In genomic region chr2:241180495-241180894, GRCh38 we compare ENCODE assay signal across 20 cellular contexts. TPM values are rescaled to one million over a fixed set of nuclear protein-coding genes. Genes with fewer than 3 reads are reported as not detected.
DNase-seq lines count a peak whose midpoint lies in the region; ATAC-seq, FAIRE-seq and TF ChIP-seq lines count a peak whose summit lies in the region.
"Had no signal": no experiment of that assay in that cellular context is flagged by ENCODE, and none has a peak within 500 bp of the region (broad histone marks: within the 10 kb centered on the region; RNA-seq: fewer than 3 reads in every experiment).

No MANE protein-coding gene starts in this region.

- no peak overlapping the region for H3K4me2 ChIP-seq in H9 (ENCODE audit: insufficient read depth, insufficient read length, low read length)
- no peak overlapping the region for H3K4me2 ChIP-seq in K562 (ENCODE audit: insufficient read depth, low read length)
- no peak overlapping the region for H3K4me2 ChIP-seq in neural progenitor cell
- H3K4me2 ChIP-seq: KMS-11, SK-N-SH had no signal

- H3K56ac ChIP-seq in H9 (ENCODE audit: insufficient read length, low read depth, low read length): no peak overlapping the region

- H3K79me2 ChIP-seq in H9 (ENCODE audit: insufficient read depth, low read length): no peaks in the 10 kb centered on the region
- no peaks in the 10 kb centered on the region for H3K79me2 ChIP-seq in K562 (ENCODE audit: control insufficient read depth, insufficient read depth, low read length)
- no peaks in the 10 kb centered on the region for H3K79me2 ChIP-seq in neural progenitor cell (ENCODE audit: low read depth)

- H3K23ac ChIP-seq in H9 (ENCODE audit: insufficient read length, low read depth, low read length): no peak overlapping the region

- no peaks in the 10 kb centered on the region for H3K27me3 ChIP-seq in H9 (ENCODE audit: insufficient read depth, low read length)
- no peaks in the 10 kb centered on the region for H3K27me3 ChIP-seq in K562 (ENCODE audit: control insufficient read depth in 2 of 2, insufficient read depth in 2 of 2, low read length in 2 of 2)
- no peaks in the 10 kb centered on the region for H3K27me3 ChIP-seq in neural progenitor cell

- in situ Hi-C loops in K562 (cut with MboI): no loop called here

- H3K79me1 ChIP-seq in H9 (ENCODE audit: insufficient read depth, low read depth, low read length, poor library complexity, severe bottlenecking): no peaks in the 10 kb centered on the region

- H3K4me1 Mint-ChIP-seq in H9 (peaks cover 0 to 6% of the 10 kb centered on the region in 2 experiments; a peak in 2 of 4 replicates), neural progenitor cell (peaks cover 8% of the 10 kb centered on the region)
- H3K4me1 Mint-ChIP-seq: CD4-positive, alpha-beta memory T cell had no signal

- DNase-seq in H9 (peak; percentile 91), K562 (ENCODE audit: extremely low read depth in 1 of 4, low spot score in 3 of 4) (no peak), iPS DF 19.7 (ENCODE audit: low read depth, low spot score) (peak; percentile 83), neural progenitor cell (ENCODE audit: low spot score) (peak; percentile 87), omental fat pad (ENCODE audit: low spot score) (no peak), NCI-H2196 (lab: John Stamatoyannopoulos, UW; ENCODE audit: unreplicated experiment) (no peak), AML-193 (lab: John Stamatoyannopoulos, UW) (no peak)
- no peak for DNase-seq in activated CD4-positive, alpha-beta T cell treated with anti-CD3 and anti-CD28 coated beads for 1 hour
- DNase-seq: Calu3; CD4-positive, alpha-beta memory T cell; DMS53; HFFc6; NCI-H1092; NCI-H146; NCI-H2081 treated with DMSO at 0.1 percent for 48 hours; NCI-H510A treated with DMSO at 0.1 percent for 48 hours; SHP77; SK-N-SH had no signal

- H3K23me2 ChIP-seq in H9 (ENCODE audit: insufficient read length, low read depth, low read length, poor library complexity, severe bottlenecking): no peaks in the 10 kb centered on the region

- no peak overlapping the region for H4K8ac ChIP-seq in H9 (replicated peaks; ENCODE audit: insufficient read length, low read depth, low read length)

- H3K14ac ChIP-seq in H9 (ENCODE audit: insufficient read depth, low read length): no peak overlapping the region

- POLR2A ChIA-PET in K562 (lab: Yijun Ruan, JAX): interaction anchor here (0.8 kb wide), 1 partner anchor 508 kb away, joined by 3 read pairs; no protein-coding TSS in a partner anchor

- H3K9me3 Mint-ChIP-seq in H9: no peaks in the 10 kb centered on the region
- H3K9me3 Mint-ChIP-seq in neural progenitor cell: no peaks in the 10 kb centered on the region
- H3K9me3 Mint-ChIP-seq: CD4-positive, alpha-beta memory T cell; HFFc6 had no signal

- peaks cover 0 to 10% (median 0%) of the 10 kb centered on the region in 3 experiments; a peak in 1 of 7 replicates for H3K36me3 Mint-ChIP-seq in H9 (ENCODE audit: insufficient read depth in 1 of 3, low read depth in 3 of 3)
- H3K36me3 Mint-ChIP-seq in neural progenitor cell: peaks cover 2% of the 10 kb centered on the region

- H2BK12ac ChIP-seq in H9 (ENCODE audit: insufficient read length, low read depth, low read length): no peak overlapping the region

- no peaks in the 10 kb centered on the region for H3K9me1 ChIP-seq in K562 (ENCODE audit: control insufficient read depth, insufficient read depth, low read length)

- no peak overlapping the region for H2BK120ac ChIP-seq in H9 (ENCODE audit: low read depth, low read length, poor library complexity, severe bottlenecking)

- H3K4me3 ChIP-seq in K562 (no peak overlapping the region), neural progenitor cell (no peak overlapping the region)

- peak; percentile 71 for ATAC-seq in K562
- ATAC-seq in omental fat pad (ENCODE audit: low FRiP score): no peak
- ATAC-seq: Panc1 had no signal

- H3K27ac ChIP-seq in H9 (ENCODE audit: insufficient read length, low read depth, low read length) (no peak overlapping the region), K562 (ENCODE audit: extremely low read depth, low read depth, low read length) (no peak overlapping the region), neural progenitor cell (no peak overlapping the region)
- H3K27ac ChIP-seq: KMS-11 had no signal

- no TSS peak for BruUV-seq in K562 (replicated peaks; lab: Mats Ljungman, UMichigan)

- H3F3A ChIP-seq in neural progenitor cell (ENCODE audit: low read depth): no peaks in the 10 kb centered on the region

- H3K27me3 Mint-ChIP-seq in H9 (ENCODE audit: low read depth) (no peaks in the 10 kb centered on the region; the same call in 1 of the 2 replicates), neural progenitor cell (ENCODE audit: insufficient read depth, low read depth) (peaks cover 2% of the 10 kb centered on the region)
- H3K27me3 Mint-ChIP-seq: CD4-positive, alpha-beta memory T cell had no signal

- no peak for TF ChIP-seq EP300 in K562 (IDR thresholded peaks at IDR 0.05; ENCODE audit: low read length)

- no peak for TF ChIP-seq POLR2A in K562 (conservative IDR thresholded peaks at IDR 0.05)

- no peak overlapping the region; a peak in 1 of 7 replicates for H3K27ac Mint-ChIP-seq in H9
- no peak overlapping the region for H3K27ac Mint-ChIP-seq in neural progenitor cell
- H3K27ac Mint-ChIP-seq: CD4-positive, alpha-beta memory T cell; HFFc6 had no signal

- H3K9me3 ChIP-seq in H9 (ENCODE audit: control insufficient read depth, low read depth, low read length) (no peaks in the 10 kb centered on the region), K562 (replicated peaks; ENCODE audit: control insufficient read depth, insufficient read depth, low read depth, low read length) (no peaks in the 10 kb centered on the region), neural progenitor cell (ENCODE audit: low read depth) (no peaks in the 10 kb centered on the region)
- H3K9me3 ChIP-seq: SK-N-SH had no signal

- TF ChIP-seq CTCF in H9 (conservative IDR thresholded peaks at IDR 0.05) (peak; percentile 58), K562 (IDR thresholded peaks at IDR 0.05 in 2 of 3, conservative IDR thresholded peaks at IDR 0.05 in 1 of 3; ENCODE audit: insufficient read depth in 2 of 3, low read depth in 1 of 3, low read length in 3 of 3) (peak in 2 of 3 experiments; percentile 10 to 59; a peak in 3 of 6 replicates), neural progenitor cell (IDR thresholded peaks at IDR 0.05) (peak; percentile 45), omental fat pad (IDR thresholded peaks at IDR 0.05) (no peak)

- H3K4ac ChIP-seq in H9 (ENCODE audit: low read depth, low read length): no peak overlapping the region

- H2BK5ac ChIP-seq in H9 (ENCODE audit: insufficient read length, low read length): no peak overlapping the region

- H3K18ac ChIP-seq in H9 (ENCODE audit: insufficient read length, low read depth, low read length): no peak overlapping the region

- H2BK20ac ChIP-seq in H9 (ENCODE audit: low read depth, low read length, poor library complexity, severe bottlenecking): no peak overlapping the region

- no peak overlapping the region for H2BK15ac ChIP-seq in H9 (ENCODE audit: low read depth, low read length)

- intact Hi-C loops in K562 (cut with micrococcal nuclease): no loop called here

- TF ChIP-seq RAD21 in K562 (CRISPR knock-in tag; conservative IDR thresholded peaks at IDR 0.05 in 1 of 2, IDR thresholded peaks at IDR 0.05 in 1 of 2): no peak

- H3T11ph ChIP-seq in H9 (ENCODE audit: low read length): no peak overlapping the region

- H3K4me1 ChIP-seq in H9 (ENCODE audit: insufficient read depth, low read length): no peaks in the 10 kb centered on the region
- no peaks in the 10 kb centered on the region; a peak in 1 of 5 replicates for H3K4me1 ChIP-seq in K562 (replicated peaks in 1 of 2; ENCODE audit: control insufficient read depth in 2 of 2, insufficient read depth in 2 of 2, low read length in 2 of 2)
- H3K4me1 ChIP-seq in neural progenitor cell: no peaks in the 10 kb centered on the region

- H3K4me3 Mint-ChIP-seq in H9 (no peak overlapping the region), neural progenitor cell (no peak overlapping the region)
- H3K4me3 Mint-ChIP-seq: CD4-positive, alpha-beta memory T cell; HFFc6 had no signal

- no peaks in the 10 kb centered on the region for H4K20me1 ChIP-seq in H9 (ENCODE audit: control insufficient read depth, insufficient read depth, insufficient read length)
- H4K20me1 ChIP-seq in K562 (replicated peaks; ENCODE audit: control insufficient read depth, insufficient read depth, low read length): no peaks in the 10 kb centered on the region
- H4K20me1 ChIP-seq in neural progenitor cell (ENCODE audit: low read depth): no peaks in the 10 kb centered on the region

- no CpG with 5 or more reads among the region's 12 CpGs for WGBS in H9 (ENCODE audit: extremely low coverage, insufficient read length, low lambda C conversion rate)
- 88% methylated on average over 11 of the region's 12 CpGs for WGBS in K562 (ENCODE audit: insufficient coverage, low coverage, missing lambda C conversion rate)

- no peak overlapping the region for H2AK5ac ChIP-seq in H9 (ENCODE audit: insufficient read length, low read length)

- H2AFZ ChIP-seq in H9 (ENCODE audit: low read length) (no peak overlapping the region), K562 (ENCODE audit: low read depth, low read length) (no peak overlapping the region), neural progenitor cell (replicated peaks) (no peak overlapping the region)

- H3K36me3 ChIP-seq in K562 (ENCODE audit: control insufficient read depth, insufficient read depth, low read length): 0 out of 3 replicates have a peak, but pooled peaks cover 7% of the 10 kb centered on the region
- no peaks in the 10 kb centered on the region for H3K36me3 ChIP-seq in neural progenitor cell

- H4K5ac ChIP-seq in H9 (ENCODE audit: insufficient read length, low read depth, low read length): no peak overlapping the region

- CTCF ChIA-PET in K562 (lab: Yijun Ruan, JAX; ENCODE audit: low intra/inter-chr PET ratio): no interaction called here

- no peak for FAIRE-seq in K562 (lab: Jason Lieb, UNC)

- H3K9ac ChIP-seq in H9 (ENCODE audit: extremely low read depth, insufficient read length, low read length) (no peak overlapping the region), K562 (ENCODE audit: insufficient read depth in 1 of 2, low read depth in 2 of 2, low read length in 2 of 2) (no peak overlapping the region), neural progenitor cell (no peak overlapping the region)
- H3K9ac ChIP-seq: KMS-11, SK-N-SH had no signal

- H4K91ac ChIP-seq in H9 (ENCODE audit: insufficient read length, low read depth, low read length): no peak overlapping the region

RNA-seq across cellular contexts. Expression of gene ANO7, which starts 8.0 kb away (rescaled TPM):
- 3.9 and 5.2 TPM in 2 replicates for total RNA-seq in H9 (2021)
- total RNA-seq in K562 (2011; cell fraction: chromatin; rRNA removed; ENCODE audit: low replicate concordance): 12.7 and 25.7 TPM in 2 replicates
- 12.8 and 13.2 TPM in 2 replicates for total RNA-seq in K562 (2011; cell fraction: nucleolus; rRNA removed)
- 13.3 and 13.8 TPM in 2 replicates for total RNA-seq in K562 (2011; cell fraction: nucleoplasm; rRNA removed)
- 1.3 and 1.7 TPM in 2 replicates for total RNA-seq in K562 (2014; rRNA removed)
- 0.67 and 0.91 TPM in 2 replicates for total RNA-seq in K562 (2014; rRNA removed; fragmentation: Illumina TruSeq; extraction: Trizol)
- 1.1 TPM in 2 replicates for total RNA-seq in K562 (2015; rRNA removed; fragmentation: Illumina TruSeq; extraction: Trizol)
- 4.1 and 5.1 TPM in 2 replicates for total RNA-seq in K562 (2021)
- polyA plus RNA-seq in K562 (2011; rRNA removed): 0.59 and 0.81 TPM in 2 replicates
- 1.0 and 2.4 TPM in 2 replicates for polyA plus RNA-seq in K562 (2011; cell fraction: cytosol; rRNA removed)
- polyA plus RNA-seq in K562 (2011; cell fraction: nucleus; rRNA removed): 2.5 and 4.8 TPM in 2 replicates
- polyA plus RNA-seq in K562 (2012): 1.6 and 2.3 TPM in 2 replicates
- polyA plus RNA-seq in K562 (2014; fragmentation: Illumina TruSeq; extraction: Trizol): 1.9 and 3.2 TPM in 2 replicates
- polyA plus RNA-seq in K562 (2014; fragmentation: Nextera tagmentation; extraction: Ambion mirVana): under 1 TPM; 0.28 to 0.46 TPM
- 1.9 and 2.9 TPM in 2 replicates for polyA plus RNA-seq in K562 (2014; rRNA removed)
- polyA minus RNA-seq in K562 (2011; rRNA and poly(A)+ RNA removed): 0.75 and 1.7 TPM in 2 replicates
- 3.9 and 4.2 TPM in 2 replicates for polyA minus RNA-seq in K562 (2011; cell fraction: cytosol; rRNA and poly(A)+ RNA removed)
- 2.3 and 3.2 TPM in 2 replicates for polyA minus RNA-seq in K562 (2011; cell fraction: nucleus; rRNA and poly(A)+ RNA removed)
- total RNA-seq in neural progenitor cell (ENCODE audit: low replicate concordance): 1.8 TPM in 1 of 2 replicates, not detected in the other
- total RNA-seq in omental fat pad: under 1 TPM in 3 of 4 donors, not detected in 1; 0.50 to 0.65 (median 0.60) TPM

RNA-seq across cellular contexts. Expression of gene PPP1R7, which starts 30.2 kb away (rescaled TPM):
- total RNA-seq in H9 (2021) (60.2 and 60.4 TPM in 2 replicates), K562 (2014; rRNA removed) (56.0 and 62.0 TPM in 2 replicates), K562 (2014; rRNA removed; fragmentation: Illumina TruSeq; extraction: Trizol) (37.5 and 38.1 TPM in 2 replicates), K562 (2015; rRNA removed; fragmentation: Illumina TruSeq; extraction: Trizol) (35.3 and 40.2 TPM in 2 replicates), K562 (2021) (39.5 and 40.5 TPM in 2 replicates), neural progenitor cell (ENCODE audit: low replicate concordance) (40.0 and 52.9 TPM in 2 replicates), omental fat pad (10 to 100 TPM; 33.4 to 41.8 (median 35.4) TPM)
- total RNA-seq in K562 (2011; cell fraction: chromatin; rRNA removed; ENCODE audit: low replicate concordance): 32.2 and 41.6 TPM in 2 replicates
- total RNA-seq in K562 (2011; cell fraction: nucleolus; rRNA removed): 20.4 and 33.7 TPM in 2 replicates
- 30.4 and 37.3 TPM in 2 replicates for total RNA-seq in K562 (2011; cell fraction: nucleoplasm; rRNA removed)
- polyA plus RNA-seq in K562 (2011; rRNA removed) (46.1 and 57.3 TPM in 2 replicates), K562 (2014; fragmentation: Illumina TruSeq; extraction: Trizol) (62.0 and 75.0 TPM in 2 replicates), K562 (2014; fragmentation: Nextera tagmentation; extraction: Ambion mirVana) (10 to 100 TPM; 37.9 to 50.5 TPM), K562 (2014; rRNA removed) (59.4 and 61.0 TPM in 2 replicates)
- polyA plus RNA-seq in K562 (2011; cell fraction: cytosol; rRNA removed): 15.0 and 20.2 TPM in 2 replicates
- polyA plus RNA-seq in K562 (2011; cell fraction: nucleus; rRNA removed): 18.1 and 34.0 TPM in 2 replicates
- 64.4 and 65.4 TPM in 2 replicates for polyA plus RNA-seq in K562 (2012)
- 32.0 and 46.5 TPM in 2 replicates for polyA minus RNA-seq in K562 (2011; rRNA and poly(A)+ RNA removed)
- 18.6 and 26.6 TPM in 2 replicates for polyA minus RNA-seq in K562 (2011; cell fraction: cytosol; rRNA and poly(A)+ RNA removed)
- polyA minus RNA-seq in K562 (2011; cell fraction: nucleus; rRNA and poly(A)+ RNA removed): 9.2 and 15.9 TPM in 2 replicates

RNA-seq across cellular contexts. Expression of gene PASK, which starts 31.2 kb away (rescaled TPM):
- total RNA-seq in H9 (2021): 66.1 and 68.0 TPM in 2 replicates
- 57.6 and 90.9 TPM in 2 replicates for total RNA-seq in K562 (2011; cell fraction: chromatin; rRNA removed; ENCODE audit: low replicate concordance)
- total RNA-seq in K562 (2011; cell fraction: nucleolus; rRNA removed): 41.0 and 44.6 TPM in 2 replicates
- total RNA-seq in K562 (2011; cell fraction: nucleoplasm; rRNA removed): 47.5 and 53.5 TPM in 2 replicates
- 8.6 and 17.1 TPM in 2 replicates for total RNA-seq in K562 (2014; rRNA removed)
- 5.9 and 6.2 TPM in 2 replicates for total RNA-seq in K562 (2014; rRNA removed; fragmentation: Illumina TruSeq; extraction: Trizol)
- total RNA-seq in K562 (2015; rRNA removed; fragmentation: Illumina TruSeq; extraction: Trizol): 8.8 and 10.1 TPM in 2 replicates
- total RNA-seq in K562 (2021): 25.9 and 30.3 TPM in 2 replicates
- polyA plus RNA-seq in K562 (2011; rRNA removed): 10.9 and 11.6 TPM in 2 replicates
- 9.6 and 11.2 TPM in 2 replicates for polyA plus RNA-seq in K562 (2011; cell fraction: cytosol; rRNA removed)
- polyA plus RNA-seq in K562 (2011; cell fraction: nucleus; rRNA removed): 66.0 and 91.2 TPM in 2 replicates
- 12.7 and 13.4 TPM in 2 replicates for polyA plus RNA-seq in K562 (2012)
- 9.9 and 11.5 TPM in 2 replicates for polyA plus RNA-seq in K562 (2014; fragmentation: Illumina TruSeq; extraction: Trizol)
- 1 to 10 TPM; 1.5 to 2.6 TPM for polyA plus RNA-seq in K562 (2014; fragmentation: Nextera tagmentation; extraction: Ambion mirVana)
- polyA plus RNA-seq in K562 (2014; rRNA removed): 16.3 and 20.2 TPM in 2 replicates
- 8.9 and 13.6 TPM in 2 replicates for polyA minus RNA-seq in K562 (2011; rRNA and poly(A)+ RNA removed)
- polyA minus RNA-seq in K562 (2011; cell fraction: cytosol; rRNA and poly(A)+ RNA removed): 8.2 and 12.7 TPM in 2 replicates
- polyA minus RNA-seq in K562 (2011; cell fraction: nucleus; rRNA and poly(A)+ RNA removed): 17.2 and 27.9 TPM in 2 replicates
- total RNA-seq in neural progenitor cell (ENCODE audit: low replicate concordance): 20.3 and 35.1 TPM in 2 replicates
- total RNA-seq in omental fat pad: 1 to 10 TPM; 2.1 to 7.3 (median 6.1) TPM

Comparison
In these comparisons a context has a peak if more than half of its experiments do, and no peak if none do; other contexts are left out.
1. DNase-seq: peak in H9 (single experiment), iPS DF 19.7 (single experiment) and neural progenitor cell (single experiment); none in K562 (0 of 4), omental fat pad (single experiment), activated CD4-positive, alpha-beta T cell treated with anti-CD3 and anti-CD28 coated beads for 1 hour (single experiment), NCI-H2196 (single experiment) and AML-193 (0 of 2).
2. CTCF ChIP-seq: peak in H9 (single experiment), K562 (2 of 3) and neural progenitor cell (single experiment); none in omental fat pad (0 of 3).